In genomic region chr13:90374183-90374582, GRCh38 we compare ENCODE assay signal across 1 cellular context.
A peak's percentile ranks its signal among the peaks of the same experiment; 100 is the strongest.
TF ChIP-seq lines count a peak whose summit lies in the region.

No MANE protein-coding gene starts in this region.

TF ChIP-seq in K562, 482 proteins besides CTCF, POLR2A, EP300 and RAD21:
- TF ChIP-seq, protein P1, sequence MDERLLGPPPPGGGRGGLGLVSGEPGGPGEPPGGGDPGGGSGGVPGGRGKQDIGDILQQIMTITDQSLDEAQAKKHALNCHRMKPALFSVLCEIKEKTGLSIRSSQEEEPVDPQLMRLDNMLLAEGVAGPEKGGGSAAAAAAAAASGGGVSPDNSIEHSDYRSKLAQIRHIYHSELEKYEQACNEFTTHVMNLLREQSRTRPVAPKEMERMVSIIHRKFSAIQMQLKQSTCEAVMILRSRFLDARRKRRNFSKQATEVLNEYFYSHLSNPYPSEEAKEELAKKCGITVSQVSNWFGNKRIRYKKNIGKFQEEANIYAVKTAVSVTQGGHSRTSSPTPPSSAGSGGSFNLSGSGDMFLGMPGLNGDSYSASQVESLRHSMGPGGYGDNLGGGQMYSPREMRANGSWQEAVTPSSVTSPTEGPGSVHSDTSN (CRISPR knock-in tag; IDR thresholded peaks at IDR 0.05; ENCODE audit: low read depth) = 0 out of 2 replicates have a peak, but pooled peaks have one; percentile 19
- TF ChIP-seq, protein P1 (tag; conservative IDR thresholded peaks at IDR 0.05; ENCODE audit: low read depth) = no peak
- TF ChIP-seq ZNF316 (IDR thresholded peaks at IDR 0.05) (no peak), JUND (IDR thresholded peaks at IDR 0.05; ENCODE audit: borderline replicate concordance, low read depth, low read length) (no peak), JUND (tag; IDR thresholded peaks at IDR 0.05; ENCODE audit: borderline replicate concordance, low read depth, low read length) (no peak), CEBPG (CRISPR knock-in tag; IDR thresholded peaks at IDR 0.05) (no peak), CEBPG (tag; conservative IDR thresholded peaks at IDR 0.05 in 1 of 2, IDR thresholded peaks at IDR 0.05 in 1 of 2) (peak in 1 of 2 experiments; percentile 46; a peak in 1 of 4 replicates), MTF1 (CRISPR knock-in tag; IDR thresholded peaks at IDR 0.05; ENCODE audit: borderline replicate concordance) (no peak), TGIF2 (CRISPR knock-in tag; IDR thresholded peaks at IDR 0.05) (no peak), CEBPB (tag; IDR thresholded peaks at IDR 0.05) (peak; percentile 88)
